ENCODE assay signal across 1 cellular context in genomic region chr17:66964930-66965800, GRCh38.
TF ChIP-seq lines count a peak whose summit lies in the region.

No MANE protein-coding gene starts in this region.

TF ChIP-seq in HEK293, 187 proteins besides CTCF, POLR2A, EP300 and RAD21 (continued from another document):
- TF ChIP-seq PATZ1 (tag by site-specific recombination; IDR thresholded peaks at IDR 0.05) (peak; percentile 33), PBX3 (CRISPR knock-in tag; IDR thresholded peaks at IDR 0.05) (no peak), HIC1 (tag by site-specific recombination; IDR thresholded peaks at IDR 0.05) (0 out of 2 replicates have a peak, but pooled peaks have one; percentile 15), ZNF211 (tag by site-specific recombination; IDR thresholded peaks at IDR 0.05; ENCODE audit: low read depth) (no peak), ZBTB21 (tag by site-specific recombination; IDR thresholded peaks at IDR 0.05) (no peak), ZNF138 (tag by site-specific recombination; IDR thresholded peaks at IDR 0.05; ENCODE audit: borderline replicate concordance) (no peak)
